In the genomic region with DNA sequence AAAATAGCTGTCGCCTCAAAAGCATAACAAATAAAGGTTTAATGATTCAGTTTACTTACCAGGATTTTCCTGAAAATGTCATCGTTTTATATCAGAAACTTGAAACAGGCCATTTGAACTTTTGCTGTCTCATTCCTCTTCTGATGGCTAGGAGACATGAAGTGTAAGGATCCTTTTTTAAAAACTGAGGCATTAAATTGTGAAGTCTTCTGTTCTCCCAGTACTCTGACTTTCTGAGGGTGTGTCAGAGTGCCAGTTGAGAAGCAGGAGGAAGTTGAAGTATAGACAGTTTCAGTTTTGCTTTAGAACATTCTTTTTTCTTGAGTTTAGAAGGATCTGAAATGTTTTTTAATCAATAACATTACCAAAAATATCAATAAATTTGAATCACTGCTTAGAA, we compare ENCODE assay signal across 1 cellular context.
TF ChIP-seq lines count a peak whose summit lies in the region.

A gene (minus strand): TSS at position 251 of the 400 bp plus-strand sequence. CDS start 12,414 bp downstream, outside the sequence.

TF ChIP-seq in K562, 482 proteins besides CTCF, POLR2A, EP300 and RAD21 (continued from another document):
- TF ChIP-seq ZNF316 (IDR thresholded peaks at IDR 0.05) (peak; percentile 48; the same call in 1 of the 2 replicates), MAFG (tag; conservative IDR thresholded peaks at IDR 0.05) (0 out of 2 replicates have a peak, but pooled peaks have one; percentile 6)
